1 cellular context compared by ENCODE assay signal in the genomic region with DNA sequence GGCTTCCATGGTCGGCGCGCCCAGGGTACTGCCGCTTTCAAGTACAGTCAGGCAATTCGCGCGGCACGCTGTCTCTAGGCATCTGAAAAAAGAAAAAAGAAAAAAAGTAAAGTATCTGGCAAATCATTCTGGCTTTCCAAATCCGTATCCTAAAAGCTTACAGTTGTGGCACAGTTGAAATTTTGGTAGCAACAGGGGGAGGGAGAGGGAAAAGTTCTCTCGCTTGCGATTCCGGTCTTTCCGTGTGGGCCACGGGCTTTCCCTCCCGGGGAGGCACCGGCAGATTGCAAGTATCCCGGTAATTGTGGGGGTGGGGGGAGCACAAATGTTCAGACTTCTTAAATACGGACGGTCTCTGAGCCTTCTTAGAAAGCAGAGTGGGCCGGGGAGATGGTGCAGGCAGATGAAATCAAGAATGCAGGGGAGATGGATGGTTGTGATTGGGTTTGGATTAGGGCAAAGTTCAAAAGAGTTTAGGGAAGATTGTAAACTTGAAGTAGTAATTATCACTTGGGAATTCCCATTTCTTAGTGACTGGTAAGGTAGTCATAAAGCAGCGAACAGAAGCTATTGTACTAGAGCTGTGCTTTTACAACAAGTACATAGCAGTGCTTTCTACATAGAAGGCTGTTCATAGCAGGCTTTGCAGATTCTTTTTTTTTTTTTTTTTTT.
TF ChIP-seq lines count a peak whose summit lies in the region.

No MANE protein-coding gene starts in this region.

TF ChIP-seq in IMR-90, 13 proteins besides CTCF, POLR2A, EP300 and RAD21:
- no peak for TF ChIP-seq FOS (IDR thresholded peaks at IDR 0.05; ENCODE audit: low read depth, low read length)
- no peak for TF ChIP-seq MAFK (IDR thresholded peaks at IDR 0.05; ENCODE audit: low read depth, low read length)
- TF ChIP-seq, protein P1, sequence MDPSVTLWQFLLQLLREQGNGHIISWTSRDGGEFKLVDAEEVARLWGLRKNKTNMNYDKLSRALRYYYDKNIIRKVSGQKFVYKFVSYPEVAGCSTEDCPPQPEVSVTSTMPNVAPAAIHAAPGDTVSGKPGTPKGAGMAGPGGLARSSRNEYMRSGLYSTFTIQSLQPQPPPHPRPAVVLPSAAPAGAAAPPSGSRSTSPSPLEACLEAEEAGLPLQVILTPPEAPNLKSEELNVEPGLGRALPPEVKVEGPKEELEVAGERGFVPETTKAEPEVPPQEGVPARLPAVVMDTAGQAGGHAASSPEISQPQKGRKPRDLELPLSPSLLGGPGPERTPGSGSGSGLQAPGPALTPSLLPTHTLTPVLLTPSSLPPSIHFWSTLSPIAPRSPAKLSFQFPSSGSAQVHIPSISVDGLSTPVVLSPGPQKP (IDR thresholded peaks at IDR 0.05; ENCODE audit: borderline replicate concordance, low read depth, low read length): no peak
- TF ChIP-seq CHD1 (IDR thresholded peaks at IDR 0.05; ENCODE audit: low read depth, low read length): no peak
- no peak for TF ChIP-seq SMC3 (IDR thresholded peaks at IDR 0.05; ENCODE audit: low read depth, low read length)
- no peak for TF ChIP-seq CEBPB (IDR thresholded peaks at IDR 0.05; ENCODE audit: low read depth, low read length)
- no peak for TF ChIP-seq RFX5 (IDR thresholded peaks at IDR 0.05; ENCODE audit: low read depth, low read length)
- TF ChIP-seq, protein P2, sequence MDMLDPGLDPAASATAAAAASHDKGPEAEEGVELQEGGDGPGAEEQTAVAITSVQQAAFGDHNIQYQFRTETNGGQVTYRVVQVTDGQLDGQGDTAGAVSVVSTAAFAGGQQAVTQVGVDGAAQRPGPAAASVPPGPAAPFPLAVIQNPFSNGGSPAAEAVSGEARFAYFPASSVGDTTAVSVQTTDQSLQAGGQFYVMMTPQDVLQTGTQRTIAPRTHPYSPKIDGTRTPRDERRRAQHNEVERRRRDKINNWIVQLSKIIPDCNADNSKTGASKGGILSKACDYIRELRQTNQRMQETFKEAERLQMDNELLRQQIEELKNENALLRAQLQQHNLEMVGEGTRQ (IDR thresholded peaks at IDR 0.05; ENCODE audit: low read depth, low read length): no peak
- no peak for TF ChIP-seq MXI1 (IDR thresholded peaks at IDR 0.05; ENCODE audit: borderline replicate concordance, low read depth, low read length)
